Comparison of ENCODE assay signal across 8 cellular contexts in genomic region chr12:57522887-57523705, GRCh38. TPM values are rescaled to one million over a fixed set of nuclear protein-coding genes. Genes with fewer than 3 reads are reported as not detected.
A peak's percentile ranks its signal among the peaks of the same experiment; 100 is the strongest.
DNase-seq lines count a peak whose midpoint lies in the region; ATAC-seq, FAIRE-seq and TF ChIP-seq lines count a peak whose summit lies in the region.

No MANE protein-coding gene starts in this region.

- no peak for TF ChIP-seq RAD21 in A549 (conservative IDR thresholded peaks at IDR 0.05 in 1 of 2, IDR thresholded peaks at IDR 0.05 in 1 of 2)
- TF ChIP-seq RAD21 in HCT116 (IDR thresholded peaks at IDR 0.05; ENCODE audit: low read depth): no peak

- no peaks in the 10 kb centered on the region for H3K27me3 ChIP-seq in HCT116 (ENCODE audit: insufficient read depth, low read length)
- no peaks in the 10 kb centered on the region for H3K27me3 ChIP-seq in SJSA1 (replicated peaks)
- no peaks in the 10 kb centered on the region for H3K27me3 ChIP-seq in iPS-15b (ENCODE audit: control insufficient read depth, insufficient read depth, low read length)
- no peaks in the 10 kb centered on the region for H3K27me3 ChIP-seq in gastrocnemius medialis

- no peak overlapping the region for H2AFZ ChIP-seq in HCT116 (ENCODE audit: low read depth, low read length, poor library complexity, severe bottlenecking)

- TSS peak; percentile 48 for BruUV-seq in HCT116 (replicated peaks; lab: Mats Ljungman, UMichigan)

- H3K9me2 ChIP-seq in HCT116 (ENCODE audit: insufficient read depth): no peaks in the 10 kb centered on the region

- CTCF ChIA-PET in A549 (lab: Yijun Ruan, JAX): interaction anchor here (0.9 to 1.7 kb wide), 7 partner anchors 10 to 170 kb away, joined by 3 to 6 read pairs (median 3); no protein-coding TSS in a partner anchor
- CTCF ChIA-PET in HCT116 (lab: Charles Lee): interaction anchor here (0.9 kb wide), 1 partner anchor 23 kb away, joined by 3 read pairs; no protein-coding TSS in a partner anchor

- H3K79me2 ChIP-seq in HCT116 (ENCODE audit: insufficient read depth, low read length): peaks cover 48% of the 10 kb centered on the region

- peak overlapping the region; percentile 92 for H3K4me2 ChIP-seq in A549
- peak overlapping the region; percentile 94 for H3K4me2 ChIP-seq in HCT116 (ENCODE audit: low read length)

- TF ChIP-seq POLR2A in A549 (IDR thresholded peaks at IDR 0.05; ENCODE audit: low read length) (peak; percentile 78), HCT116 (IDR thresholded peaks at IDR 0.05; ENCODE audit: borderline replicate concordance, extremely low read depth, insufficient read depth, insufficient read length) (no peak), gastrocnemius medialis (IDR thresholded peaks at IDR 0.05) (peak; percentile 30 to 42)

- peak in 1 of 2 experiments; percentile 46 for DNase-seq in A549 (ENCODE audit: low read depth in 1 of 2, low spot score in 1 of 2)
- no peak for DNase-seq in HCT116 (ENCODE audit: low read depth, low spot score)
- no peak for DNase-seq in SJSA1 (ENCODE audit: low read depth in 1 of 2, low spot score in 2 of 2)
- peak; percentile 56 for DNase-seq in astrocyte of the spinal cord (ENCODE audit: low read depth, low spot score)
- peak; percentile 43 to 66 for DNase-seq in gastrocnemius medialis
- no peak for DNase-seq in SW 1271 (lab: John Stamatoyannopoulos, UW)

- H3K36me3 ChIP-seq in HCT116 (ENCODE audit: control insufficient read depth in 1 of 2, insufficient read depth in 2 of 2, low read length in 2 of 2) (peaks cover 10 to 31% of the 10 kb centered on the region in 2 experiments), SJSA1 (peaks cover 73% of the 10 kb centered on the region), iPS-15b (ENCODE audit: control insufficient read depth, insufficient read depth, low read length) (peaks cover 15% of the 10 kb centered on the region), gastrocnemius medialis (peaks cover 0 to 37% of the 10 kb centered on the region in 2 donors)

- H3K4me3 ChIP-seq in A549 (peak overlapping the region; percentile 70), HCT116 (replicated peaks in 1 of 2; ENCODE audit: low read depth in 1 of 2, low read length in 2 of 2) (peak overlapping the region; percentile 60 to 93), SJSA1 (peak overlapping the region; percentile 51), astrocyte of the spinal cord (ENCODE audit: low read depth, low read length) (peak overlapping the region; percentile 85), iPS-15b (ENCODE audit: low read depth, low read length) (peak overlapping the region; percentile 90), gastrocnemius medialis (peak overlapping the region; percentile 80 to 90 (median 86))

- peaks cover 7% of the 10 kb centered on the region; the same call in 1 of the 2 replicates for H4K20me1 ChIP-seq in HCT116 (ENCODE audit: insufficient read depth)

- H3K27ac ChIP-seq in A549: peak overlapping the region; percentile 95 to 98
- H3K27ac ChIP-seq in HCT116 (ENCODE audit: low read depth, low read length): peak overlapping the region; percentile 85
- H3K27ac ChIP-seq in SJSA1: peak overlapping the region; percentile 95
- H3K27ac ChIP-seq in gastrocnemius medialis: peak overlapping the region; percentile 93 to 99 (median 96)

- in situ Hi-C loops in astrocyte of the spinal cord (cut with HindIII; ENCODE audit: low sequenced_read_pairs): no loop called here
- in situ Hi-C loops in gastrocnemius medialis (cut with MboI; ENCODE audit: low sequenced_read_pairs in 4 of 4): loop anchor here in 1 of 4 donors (25.0 kb wide), 1 partner anchor 886 kb away; the partner anchor contains the start of genes ATP5F1B and BAZ2A

- intact Hi-C loops in HCT116 (cut with micrococcal nuclease): no loop called here
- intact Hi-C loops in gastrocnemius medialis (cut with DNase I; ENCODE audit: low total_unique reads): loop anchor here (1.0 to 10.0 kb wide), 9 partner anchors 23 to 888 kb away; partner anchors contain the start of genes ATP23, BAZ2A, CTDSP2 and NAB2

- H3K9ac ChIP-seq in HCT116 (ENCODE audit: low read length) (peak overlapping the region; percentile 79), iPS-15b (ENCODE audit: low read depth, low read length) (peak overlapping the region; percentile 79)

- no peaks in the 10 kb centered on the region for H3K9me3 ChIP-seq in A549
- no peaks in the 10 kb centered on the region for H3K9me3 ChIP-seq in HCT116 (ENCODE audit: control insufficient read depth in 1 of 2, insufficient read depth in 1 of 2, low read depth in 1 of 2, low read length in 2 of 2)
- H3K9me3 ChIP-seq in SJSA1 (replicated peaks): no peaks in the 10 kb centered on the region
- H3K9me3 ChIP-seq in iPS-15b (ENCODE audit: control insufficient read depth, insufficient read depth, low read length): no peaks in the 10 kb centered on the region
- no peaks in the 10 kb centered on the region for H3K9me3 ChIP-seq in gastrocnemius medialis

- POLR2A ChIA-PET in A549 (lab: Yijun Ruan, JAX): interaction anchor here (1.2 to 1.3 kb wide), 2 partner anchors 9 to 98 kb away, joined by 3 to 5 read pairs; no protein-coding TSS in a partner anchor
- POLR2A ChIA-PET in HCT116 (lab: Charles Lee): no interaction called here

- RAD21 ChIA-PET in HCT116 (lab: Charles Lee; ENCODE audit: low non-redundant PET in 1 of 2, low total read pairs in 2 of 2, uncharacterized antibody in 2 of 2, unreplicated experiment in 2 of 2): no interaction called here

- ATAC-seq in A549 (peak in 1 of 2 experiments; percentile 0; a peak in 1 of 6 replicates), HCT116 (no peak), gastrocnemius medialis (peak; percentile 1), HG02763 (IDR thresholded peaks at IDR 0.05; ENCODE audit: unreplicated experiment) (no peak)

- TF ChIP-seq CTCF in A549 (IDR thresholded peaks at IDR 0.05) (no peak), HCT116 (IDR thresholded peaks at IDR 0.05 in 2 of 3, conservative IDR thresholded peaks at IDR 0.05 in 1 of 3; ENCODE audit: borderline replicate concordance in 1 of 3, insufficient read depth in 1 of 3, low read depth in 2 of 3, low read length in 2 of 3) (no peak), astrocyte of the spinal cord (IDR thresholded peaks at IDR 0.05; ENCODE audit: low read depth, low read length) (no peak), gastrocnemius medialis (IDR thresholded peaks at IDR 0.05 in 4 of 5, conservative IDR thresholded peaks at IDR 0.05 in 1 of 5) (no peak)

- no peak for TF ChIP-seq EP300 in A549 (IDR thresholded peaks at IDR 0.05)

- no peak for FAIRE-seq in A549 (lab: Jason Lieb, UNC)

- 5% methylated on average over 11 of the region's 38 CpGs for WGBS in A549 (ENCODE audit: missing lambda C conversion rate)

- peaks cover 45% of the 10 kb centered on the region for H3K4me1 ChIP-seq in A549
- H3K4me1 ChIP-seq in HCT116 (ENCODE audit: control insufficient read depth in 1 of 2, insufficient read depth in 2 of 2, low read length in 2 of 2): peaks cover 24 to 51% of the 10 kb centered on the region in 2 experiments
- peaks cover 54% of the 10 kb centered on the region for H3K4me1 ChIP-seq in SJSA1 (replicated peaks)
- peaks cover 13% of the 10 kb centered on the region for H3K4me1 ChIP-seq in iPS-15b (ENCODE audit: control insufficient read depth, insufficient read depth, low read length)
- peaks cover 46 to 52% of the 10 kb centered on the region in 2 donors for H3K4me1 ChIP-seq in gastrocnemius medialis

RNA-seq across cellular contexts. Expression of gene MBD6, which starts 0.5 kb away (rescaled TPM):
- polyA plus RNA-seq in A549 (2011; rRNA removed) (4.6 and 7.3 TPM in 2 replicates), A549 (2017; fragmentation: RNase III; extraction: RNeasy Plus Mini Kit Qiagen cat#74134 plus additional on column Dnase treatment) (18.7 to 25.3 TPM (median 24.2 TPM) in 3 replicates)
- polyA plus RNA-seq in A549 (2012; cell fraction: cytosol; rRNA removed): 6.5 and 10.2 TPM in 2 replicates
- polyA plus RNA-seq in A549 (2012; cell fraction: nucleus; rRNA removed): 23.1 and 25.7 TPM in 2 replicates
- 10.5 and 16.5 TPM in 2 replicates for polyA minus RNA-seq in A549 (2011; rRNA and poly(A)+ RNA removed)
- total RNA-seq in HCT116 (2021; ENCODE audit: unreplicated experiment) (70.1 TPM), gastrocnemius medialis (10 to 100 TPM in 3 of 4 donors, 1 to 10 TPM in 1; 5.5 to 20.3 (median 12.9) TPM)
- polyA plus RNA-seq in HCT116 (2012): 31.0 and 33.2 TPM in 2 replicates
- 63.3 and 70.5 TPM in 2 replicates for total RNA-seq in SJSA1 (2014; rRNA removed; shearing (Covaris generic))

RNA-seq across cellular contexts. Expression of gene DDIT3, which starts 2.8 kb away (rescaled TPM):
- polyA plus RNA-seq in A549 (2011; rRNA removed) (73.1 and 93.0 TPM in 2 replicates), A549 (2017; fragmentation: RNase III; extraction: RNeasy Plus Mini Kit Qiagen cat#74134 plus additional on column Dnase treatment) (11.5 to 16.0 TPM (median 13.5 TPM) in 3 replicates)
- 23.4 and 24.8 TPM in 2 replicates for polyA plus RNA-seq in A549 (2012; cell fraction: cytosol; rRNA removed)
- polyA plus RNA-seq in A549 (2012; cell fraction: nucleus; rRNA removed): 27.5 and 41.9 TPM in 2 replicates
- polyA minus RNA-seq in A549 (2011; rRNA and poly(A)+ RNA removed): 34.1 and 35.5 TPM in 2 replicates
- total RNA-seq in HCT116 (2021; ENCODE audit: unreplicated experiment) (84.7 TPM), gastrocnemius medialis (10 to 100 TPM; 11.8 to 46.4 (median 17.1) TPM)
- polyA plus RNA-seq in HCT116 (2012): 61.6 and 155 TPM in 2 replicates
- 564 and 686 TPM in 2 replicates for total RNA-seq in SJSA1 (2014; rRNA removed; shearing (Covaris generic))

RNA-seq across cellular contexts. Expression of gene DCTN2, which starts 23.9 kb away (rescaled TPM):
- polyA plus RNA-seq in A549 (2011; rRNA removed): 140 and 169 TPM in 2 replicates
- 83.3 and 106 TPM in 2 replicates for polyA plus RNA-seq in A549 (2012; cell fraction: cytosol; rRNA removed)
- 139 and 202 TPM in 2 replicates for polyA plus RNA-seq in A549 (2012; cell fraction: nucleus; rRNA removed)
- 203 to 211 TPM (median 211 TPM) in 3 replicates for polyA plus RNA-seq in A549 (2017; fragmentation: RNase III; extraction: RNeasy Plus Mini Kit Qiagen cat#74134 plus additional on column Dnase treatment)
- 155 and 160 TPM in 2 replicates for polyA minus RNA-seq in A549 (2011; rRNA and poly(A)+ RNA removed)
- total RNA-seq in HCT116 (2021; ENCODE audit: unreplicated experiment): 95.9 TPM
- polyA plus RNA-seq in HCT116 (2012): 89.2 and 125 TPM in 2 replicates
- total RNA-seq in SJSA1 (2014; rRNA removed; shearing (Covaris generic)): 3,855 and 4,325 TPM in 2 replicates
- total RNA-seq in gastrocnemius medialis: 100 to 1,000 TPM; 147 to 265 (median 177) TPM

RNA-seq across cellular contexts. Expression of gene KIF5A, which starts 26.7 kb away (rescaled TPM):
- 0.89 and 0.90 TPM in 2 replicates for polyA plus RNA-seq in A549 (2011; rRNA removed)
- 0.23 and 0.24 TPM in 2 replicates for polyA plus RNA-seq in A549 (2012; cell fraction: cytosol; rRNA removed)
- polyA plus RNA-seq in A549 (2012; cell fraction: nucleus; rRNA removed): 0.56 and 0.67 TPM in 2 replicates
- 0.45 to 0.61 TPM (median 0.55 TPM) in 3 replicates for polyA plus RNA-seq in A549 (2017; fragmentation: RNase III; extraction: RNeasy Plus Mini Kit Qiagen cat#74134 plus additional on column Dnase treatment)
- 0.58 and 0.63 TPM in 2 replicates for polyA minus RNA-seq in A549 (2011; rRNA and poly(A)+ RNA removed)
- total RNA-seq in HCT116 (2021; ENCODE audit: unreplicated experiment): 5.2 TPM
- 2.7 and 3.5 TPM in 2 replicates for polyA plus RNA-seq in HCT116 (2012)
- 2.1 and 2.8 TPM in 2 replicates for total RNA-seq in SJSA1 (2014; rRNA removed; shearing (Covaris generic))
- under 1 TPM in 2 of 4 donors, not detected in 2; 0.09 to 0.36 TPM for total RNA-seq in gastrocnemius medialis

RNA-seq across cellular contexts. Expression of gene MARS1, which starts 35.2 kb away (rescaled TPM):
- polyA plus RNA-seq in A549 (2011; rRNA removed) (372 and 406 TPM in 2 replicates), A549 (2017; fragmentation: RNase III; extraction: RNeasy Plus Mini Kit Qiagen cat#74134 plus additional on column Dnase treatment) (209 to 230 TPM (median 227 TPM) in 3 replicates)
- 236 and 247 TPM in 2 replicates for polyA plus RNA-seq in A549 (2012; cell fraction: cytosol; rRNA removed)
- polyA plus RNA-seq in A549 (2012; cell fraction: nucleus; rRNA removed): 504 and 527 TPM in 2 replicates
- 428 and 497 TPM in 2 replicates for polyA minus RNA-seq in A549 (2011; rRNA and poly(A)+ RNA removed)
- total RNA-seq in HCT116 (2021; ENCODE audit: unreplicated experiment) (344 TPM), gastrocnemius medialis (10 to 100 TPM; 37.7 to 81.1 (median 42.0) TPM)
- 228 and 235 TPM in 2 replicates for polyA plus RNA-seq in HCT116 (2012)
- 3,352 and 4,750 TPM in 2 replicates for total RNA-seq in SJSA1 (2014; rRNA removed; shearing (Covaris generic))

Comparison
In these comparisons a context has a peak if more than half of its experiments do, and no peak if none do; other contexts are left out.
1. ATAC-seq: peak in gastrocnemius medialis (2 of 2); none in HCT116 (single experiment) and HG02763 (single experiment).
2. DNase-seq: peak in astrocyte of the spinal cord (single experiment) and gastrocnemius medialis (2 of 2); none in HCT116 (single experiment), SJSA1 (0 of 2) and SW 1271 (0 of 2).
3. RNA of gene DCTN2, which starts 23.9 kb away (total RNA-seq): 3,855 to 4,325 TPM in SJSA1; 147 to 265 TPM in gastrocnemius medialis and 95.9 TPM in HCT116 (single experiment); every median in the first group is over 10 times any median in the second.
4. Of the 6 proteins assayed by ChIP-seq in both A549 and HCT116: peak only in A549: POLR2A; only in HCT116: none; in both: none; in neither: 5.
5. Peak in every context shown above with its lines, with median percentiles within 50 percentile points of each other: H3K27ac ChIP-seq and H3K4me3 ChIP-seq.